In genomic region chr5:142324377-142324870, GRCh38 we compare ENCODE assay signal across 8 cellular contexts. TPM values are rescaled to one million over a fixed set of nuclear protein-coding genes. Genes with fewer than 3 reads are reported as not detected.
A peak's percentile ranks its signal among the peaks of the same experiment; 100 is the strongest.
DNase-seq lines count a peak whose midpoint lies in the region; ATAC-seq and TF ChIP-seq lines count a peak whose summit lies in the region.

No MANE protein-coding gene starts in this region.

- peaks cover 46% of the 10 kb centered on the region for H3K4me1 ChIP-seq in ACC112 (ENCODE audit: control insufficient read depth, insufficient read depth, low read length, unreplicated experiment)

- H2AFZ ChIP-seq in ACC112 (ENCODE audit: low read length, unreplicated experiment): no peak overlapping the region

- no peak overlapping the region for H3K9ac ChIP-seq in SK-N-MC (ENCODE audit: insufficient read length)

- no peaks in the 10 kb centered on the region for H3K36me3 Mint-ChIP-seq in neural crest cell (ENCODE audit: low read depth)

- no peaks in the 10 kb centered on the region for H3K9me3 Mint-ChIP-seq in neural crest cell

- peaks cover 80% of the 10 kb centered on the region for H3K4me1 Mint-ChIP-seq in neural crest cell

- DNase-seq in SK-N-MC (ENCODE audit: low read depth, low spot score): no peak
- DNase-seq in epithelial cell of esophagus (ENCODE audit: low read depth): no peak
- no peak for DNase-seq in neural crest cell (ENCODE audit: low read depth, low spot score)
- no peak for DNase-seq in mesenteric fat pad (ENCODE audit: low spot score)
- no peak for DNase-seq in NCI-H2107 (lab: John Stamatoyannopoulos, UW)

- H3K4me3 ChIP-seq in ACC112 (ENCODE audit: low read depth, low read length) (peak overlapping the region; percentile 93), SK-N-MC (peak overlapping the region; percentile 77), epithelial cell of esophagus (ENCODE audit: low read length) (peak overlapping the region; percentile 60)

- no peaks in the 10 kb centered on the region for H3K27me3 ChIP-seq in ACC112 (ENCODE audit: insufficient read depth, low read length)

- peaks cover 2% of the 10 kb centered on the region for H3K27me3 Mint-ChIP-seq in neural crest cell (ENCODE audit: low read depth)

- H3K27ac ChIP-seq in ACC112 (ENCODE audit: low read depth, low read length) (peak overlapping the region; percentile 79), SK-N-MC (no peak overlapping the region)

- H3K27ac Mint-ChIP-seq in neural crest cell (ENCODE audit: unreplicated experiment): peak overlapping the region; percentile 94

- TF ChIP-seq CTCF in epithelial cell of esophagus (IDR thresholded peaks at IDR 0.05; ENCODE audit: insufficient read depth, low read depth, low read length, missing control alignments): no peak
- peak; percentile 56 for TF ChIP-seq CTCF in neural crest cell (conservative IDR thresholded peaks at IDR 0.05)

- peak overlapping the region; percentile 99 for H3K4me3 Mint-ChIP-seq in neural crest cell

- peaks cover 6% of the 10 kb centered on the region; the same call in 1 of the 2 replicates for H3K36me3 ChIP-seq in ACC112 (ENCODE audit: insufficient read depth, low read length)
- H3K36me3 ChIP-seq in SK-N-MC (ENCODE audit: insufficient read depth, low read length): no peaks in the 10 kb centered on the region

- no peaks in the 10 kb centered on the region for H3K9me3 ChIP-seq in SK-N-MC (ENCODE audit: low read depth, low read length)

- ATAC-seq in GM18508 (IDR thresholded peaks at IDR 0.05; ENCODE audit: insufficient read depth, unreplicated experiment) (peak; percentile 32), HG02973 (IDR thresholded peaks at IDR 0.05; ENCODE audit: unreplicated experiment) (peak; percentile 35)

- peaks cover 93% of the 10 kb centered on the region for H3K79me2 ChIP-seq in ACC112 (ENCODE audit: control insufficient read depth, insufficient read depth, low read length, unreplicated experiment)

RNA-seq across cellular contexts. Expression of gene SPRY4, which starts 0.4 kb away (rescaled TPM):
- total RNA-seq in neural crest cell: 42.1 and 44.2 TPM in 2 replicates
- total RNA-seq in mesenteric fat pad: 79.7 TPM
